In genomic region chr17:21218101-21218500, GRCh38 we compare ENCODE assay signal across 12 cellular contexts. TPM values are rescaled to one million over a fixed set of nuclear protein-coding genes. Genes with fewer than 3 reads are reported as not detected.
DNase-seq lines count a peak whose midpoint lies in the region; ATAC-seq and TF ChIP-seq lines count a peak whose summit lies in the region.
"Had no signal": no experiment of that assay in that cellular context is flagged by ENCODE, and none has a peak within 500 bp of the region (broad histone marks: within the 10 kb centered on the region; RNA-seq: fewer than 3 reads in every experiment).

No MANE protein-coding gene starts in this region.

- peaks cover 7% of the 10 kb centered on the region for H3K36me3 ChIP-seq in endodermal cell (ENCODE audit: control insufficient read depth, insufficient read depth, low read length)
- H3K36me3 ChIP-seq: adrenal gland had no signal

- no peak for TF ChIP-seq CTCF in endodermal cell (conservative IDR thresholded peaks at IDR 0.05)

- peaks cover 9% of the 10 kb centered on the region for H3K4me1 ChIP-seq in endodermal cell (ENCODE audit: control insufficient read depth, insufficient read depth, low read length)

- H3K9me3 Mint-ChIP-seq in activated T-cell treated with anti-CD3 and anti-CD28 coated beads, Interleukin-2, amount 50 U/mL, for 4 hours, result peaks cover 4% of the 10 kb centered on the region
- peaks cover 8% of the 10 kb centered on the region for H3K9me3 Mint-ChIP-seq in endodermal cell

- DNase-seq in activated T-cell treated with anti-CD3 and anti-CD28 coated beads for 4 hours (peak; percentile 13), SK-MEL-5 (ENCODE audit: low read depth, low spot score) (peak; percentile 43), endodermal cell (peak; percentile 87), NCI-H526 treated with DMSO at 0.1 percent for 48 hours (lab: John Stamatoyannopoulos, UW) (no peak), epidermal melanocyte (ENCODE audit: insufficient read length, low spot score) (no peak)
- DNase-seq in activated T-cell treated with anti-CD3 and anti-CD28 coated beads, Interleukin-2, amount 50 U/mL, for 4 hours, result no peak
- peak; percentile 73 for DNase-seq in stimulated activated CD8-positive, alpha-beta memory T cell treated with anti-CD3 and anti-CD28 coated beads, Interleukin-4, amount 100 ng/mL, for 48 hours
- DNase-seq: adrenal gland, islet precursor cell, NCI-H510A treated with DMSO at 0.1 percent for 48 hours, occipital lobe had no signal

- no peak overlapping the region for H3K27ac ChIP-seq in endodermal cell (ENCODE audit: low read depth, low read length)
- H3K27ac ChIP-seq: adrenal gland had no signal

- in situ Hi-C loops in SK-MEL-5 (cut with HindIII; ENCODE audit: low pct_unique_long_range_greater_than_20kb, low sequenced_read_pairs), result no loop called here

- H3K9me3 ChIP-seq in endodermal cell (ENCODE audit: control insufficient read depth, low read length), result peaks cover 8% of the 10 kb centered on the region
- H3K9me3 ChIP-seq: adrenal gland had no signal

- H3K4me3 Mint-ChIP-seq in activated T-cell treated with anti-CD3 and anti-CD28 coated beads, Interleukin-2, amount 50 U/mL, for 4 hours, result no peak overlapping the region
- no peak overlapping the region for H3K4me3 Mint-ChIP-seq in endodermal cell

- ATAC-seq in activated T-cell treated with anti-CD3 and anti-CD28 coated beads, Interleukin-2, amount 50 U/mL, for 4 hours, result no peak
- no peak for ATAC-seq in GM19023 (IDR thresholded peaks at IDR 0.05; ENCODE audit: unreplicated experiment)

- WGBS in endodermal cell (ENCODE audit: insufficient coverage in 1 of 2, insufficient read length in 1 of 2), 2 experiments, result 62 to 71% methylated on average over 2 of the region's 3 CpGs

- no peak overlapping the region for H3K4me3 ChIP-seq in endodermal cell (ENCODE audit: low read length)
- H3K4me3 ChIP-seq: adrenal gland had no signal

- no peaks in the 10 kb centered on the region for H3K27me3 ChIP-seq in endodermal cell (ENCODE audit: control insufficient read depth, insufficient read depth, low read length, poor library complexity, severe bottlenecking)
- H3K27me3 ChIP-seq: adrenal gland had no signal

- H3K36me3 Mint-ChIP-seq in activated T-cell treated with anti-CD3 and anti-CD28 coated beads, Interleukin-2, amount 50 U/mL, for 4 hours (ENCODE audit: insufficient read depth), result peaks cover 14% of the 10 kb centered on the region
- peaks cover 19% of the 10 kb centered on the region for H3K36me3 Mint-ChIP-seq in endodermal cell (ENCODE audit: low read depth)

- peak overlapping the region; percentile 90 for H3K27ac Mint-ChIP-seq in endodermal cell

- no peak overlapping the region for H3K9ac ChIP-seq in endodermal cell (ENCODE audit: extremely low read depth, low read length, poor library complexity, severe bottlenecking)

- no peaks in the 10 kb centered on the region for H3K27me3 Mint-ChIP-seq in activated T-cell treated with anti-CD3 and anti-CD28 coated beads, Interleukin-2, amount 50 U/mL, for 4 hours (ENCODE audit: low read depth)
- H3K27me3 Mint-ChIP-seq in endodermal cell (ENCODE audit: insufficient read depth), result no peaks in the 10 kb centered on the region

- H3K4me1 Mint-ChIP-seq in activated T-cell treated with anti-CD3 and anti-CD28 coated beads, Interleukin-2, amount 50 U/mL, for 4 hours (ENCODE audit: low read depth), result peaks cover 32% of the 10 kb centered on the region
- H3K4me1 Mint-ChIP-seq in endodermal cell, result peaks cover 35% of the 10 kb centered on the region

RNA-seq across cellular contexts. Expression of gene TMEM11, which starts 4.1 kb away (rescaled TPM):
- 10 to 100 TPM; 35.7 to 39.8 (median 35.7) TPM for total RNA-seq in activated T-cell treated with anti-CD3 and anti-CD28 coated beads, Interleukin-2, amount 50 U/mL, for 4 hours
- 14.0 and 17.1 TPM in 2 replicates for total RNA-seq in SK-MEL-5 (2014; rRNA removed; shearing (Covaris generic))
- polyA plus RNA-seq in SK-MEL-5 (2015; cell fraction: cytosol; rRNA removed), result 34.0 and 41.3 TPM in 2 replicates
- polyA plus RNA-seq in SK-MEL-5 (2015; cell fraction: nucleus; rRNA removed), result 5.8 and 7.9 TPM in 2 replicates
- 10 to 100 TPM; 26.3 to 28.0 TPM for total RNA-seq in endodermal cell
- 29.6 TPM for polyA plus RNA-seq in endodermal cell (2013, experiment 1 of 2)
- 26.6 TPM for polyA plus RNA-seq in endodermal cell (2013, experiment 2 of 2)

RNA-seq across cellular contexts. Expression of gene NATD1, which starts 35.1 kb away (rescaled TPM):
- total RNA-seq in activated T-cell treated with anti-CD3 and anti-CD28 coated beads, Interleukin-2, amount 50 U/mL, for 4 hours, result under 1 TPM; 0.73 to 0.98 (median 0.90) TPM
- total RNA-seq in SK-MEL-5 (2014; rRNA removed; shearing (Covaris generic)), result 2.7 and 3.4 TPM in 2 replicates
- 12.6 and 14.5 TPM in 2 replicates for polyA plus RNA-seq in SK-MEL-5 (2015; cell fraction: cytosol; rRNA removed)
- polyA plus RNA-seq in SK-MEL-5 (2015; cell fraction: nucleus; rRNA removed), result 2.2 and 4.3 TPM in 2 replicates
- total RNA-seq in endodermal cell, result 10 to 100 TPM; 12.2 to 17.2 TPM
- 15.2 TPM for polyA plus RNA-seq in endodermal cell (2013, experiment 1 of 2)
- 13.7 TPM for polyA plus RNA-seq in endodermal cell (2013, experiment 2 of 2)

Comparison
In these comparisons a context has a peak if more than half of its experiments do, and no peak if none do; other contexts are left out.
1. DNase-seq: peak in activated T-cell treated with anti-CD3 and anti-CD28 coated beads for 4 hours (single experiment), SK-MEL-5 (single experiment), endodermal cell (single experiment) and stimulated activated CD8-positive, alpha-beta memory T cell treated with anti-CD3 and anti-CD28 coated beads, Interleukin-4, amount 100 ng/mL, for 48 hours (single experiment); none in activated T-cell treated with anti-CD3 and anti-CD28 coated beads, Interleukin-2, amount 50 U/mL, for 4 hours (single experiment), NCI-H526 treated with DMSO at 0.1 percent for 48 hours (single experiment) and epidermal melanocyte (single experiment).